21 cellular contexts compared by ENCODE assay signal in genomic region chr1:229819091-229819490, GRCh38.
DNase-seq lines count a peak whose midpoint lies in the region; ATAC-seq, FAIRE-seq and TF ChIP-seq lines count a peak whose summit lies in the region.
"Had no signal": no experiment of that assay in that cellular context is flagged by ENCODE, and none has a peak within 500 bp of the region (broad histone marks: within the 10 kb centered on the region; RNA-seq: fewer than 3 reads in every experiment).

No MANE protein-coding gene starts in this region.

- no TSS peak for BruUV-seq in PC-3 (replicated peaks; lab: Mats Ljungman, UMichigan)

- H3K4me2 ChIP-seq in PC-3 (ENCODE audit: low read length) (no peak overlapping the region), osteoblast (ENCODE audit: insufficient read depth, low read length) (no peak overlapping the region)
- H3K4me2 ChIP-seq: PC-9 had no signal

- POLR2A ChIA-PET in PC-3 (lab: Charles Lee; ENCODE audit: unreplicated experiment), result no interaction called here

- no peak for FAIRE-seq in pancreas (lab: Jason Lieb, UNC)
- FAIRE-seq: GM12892, GM18507, H54, K562 had no signal

- no peak overlapping the region for H3K9ac ChIP-seq in PC-3 (ENCODE audit: low read length)

- H3K27ac ChIP-seq in PC-3 (ENCODE audit: low read length), result no peak overlapping the region
- H3K27ac ChIP-seq in osteoblast (ENCODE audit: low read depth, low read length), result no peak overlapping the region
- no peak overlapping the region for H3K27ac ChIP-seq in body of pancreas
- H3K27ac ChIP-seq in pancreas, result no peak overlapping the region
- H3K27ac ChIP-seq: PC-9, SJSA1 had no signal

- TF ChIP-seq CTCF in PC-3 (conservative IDR thresholded peaks at IDR 0.05; ENCODE audit: low read depth, low read length) (no peak), choroid plexus epithelial cell (conservative IDR thresholded peaks at IDR 0.05; ENCODE audit: low read depth, low read length) (no peak), osteoblast (IDR thresholded peaks at IDR 0.05; ENCODE audit: extremely low read depth, low read depth, low read length) (no peak), body of pancreas (IDR thresholded peaks at IDR 0.05) (no peak), pancreas (IDR thresholded peaks at IDR 0.05) (no peak)

- intact Hi-C loops in PC-3 (cut with micrococcal nuclease) (no loop called here), body of pancreas (cut with DNase I) (no loop called here), pancreas (cut with DNase I) (no loop called here)

- H3K9me3 ChIP-seq in PC-3 (ENCODE audit: low read length), result no peaks in the 10 kb centered on the region
- H3K9me3 ChIP-seq in osteoblast (ENCODE audit: low read depth, low read length), result no peaks in the 10 kb centered on the region
- no peaks in the 10 kb centered on the region for H3K9me3 ChIP-seq in body of pancreas
- no peaks in the 10 kb centered on the region for H3K9me3 ChIP-seq in pancreas
- H3K9me3 ChIP-seq: BE2C, Caco-2, SJSA1 had no signal

- CTCF ChIA-PET in PC-3 (lab: Charles Lee), result no interaction called here

- H3K9me2 ChIP-seq in PC-3 (replicated peaks; ENCODE audit: low read length), result no peaks in the 10 kb centered on the region

- ATAC-seq in PC-3 (no peak), body of pancreas (no peak), pancreas (no peak)
- ATAC-seq: K562, T-helper 17 cell had no signal

- H3K36me3 ChIP-seq in PC-3 (ENCODE audit: low read depth, low read length), result no peaks in the 10 kb centered on the region
- H3K36me3 ChIP-seq in osteoblast (ENCODE audit: insufficient read depth, low read length), result no peaks in the 10 kb centered on the region
- H3K36me3 ChIP-seq in body of pancreas (replicated peaks in 1 of 2; ENCODE audit: insufficient read depth in 1 of 2, low read depth in 2 of 2), result no peaks in the 10 kb centered on the region
- H3K36me3 ChIP-seq in pancreas, result no peaks in the 10 kb centered on the region
- H3K36me3 ChIP-seq: BE2C, SJSA1 had no signal

- H3K4me3 ChIP-seq in PC-3 (ENCODE audit: low read length) (no peak overlapping the region), choroid plexus epithelial cell (ENCODE audit: low read depth, low read length) (no peak overlapping the region), osteoblast (ENCODE audit: insufficient read depth, low read length) (no peak overlapping the region), body of pancreas (no peak overlapping the region), pancreas (no peak overlapping the region)
- H3K4me3 ChIP-seq: K562, PC-9, SJSA1 had no signal

- TF ChIP-seq POLR2A in body of pancreas (IDR thresholded peaks at IDR 0.05), result no peak

- H3K27me3 ChIP-seq in PC-3 (ENCODE audit: low read length) (peaks cover 75% of the 10 kb centered on the region), osteoblast (ENCODE audit: insufficient read depth, low read length) (no peaks in the 10 kb centered on the region), body of pancreas (no peaks in the 10 kb centered on the region), pancreas (no peaks in the 10 kb centered on the region)
- H3K27me3 ChIP-seq: BE2C, SJSA1 had no signal

- H2AFZ ChIP-seq in PC-3 (ENCODE audit: low read length), result no peak overlapping the region
- H2AFZ ChIP-seq in osteoblast (ENCODE audit: low read length), result no peak overlapping the region
- H2AFZ ChIP-seq: PC-9 had no signal

- no peaks in the 10 kb centered on the region for H4K20me1 ChIP-seq in PC-3 (ENCODE audit: low read length)
- no peaks in the 10 kb centered on the region for H4K20me1 ChIP-seq in osteoblast (ENCODE audit: insufficient read depth, low read length)

- 72 to 81% methylated on average over 1 of the region's 1 CpG for WGBS in body of pancreas, 2 donors
- WGBS in pancreas, 2 donors, result 79 to 81% methylated on average over 1 of the region's 1 CpG

- no peaks in the 10 kb centered on the region for H3F3A ChIP-seq in PC-3 (ENCODE audit: low read length, unreplicated experiment)

- H3K4me1 ChIP-seq in PC-3 (ENCODE audit: insufficient read depth, low read length) (no peaks in the 10 kb centered on the region), osteoblast (ENCODE audit: insufficient read depth, low read length) (no peaks in the 10 kb centered on the region), body of pancreas (no peaks in the 10 kb centered on the region), pancreas (no peaks in the 10 kb centered on the region)
- H3K4me1 ChIP-seq: BE2C, Caco-2, SJSA1 had no signal

- DNase-seq in Daoy (ENCODE audit: low read depth) (peak; percentile 10), PC-3 (peak; percentile 25), choroid plexus epithelial cell (ENCODE audit: low read depth) (peak; percentile 3), kidney tubule cell (ENCODE audit: low spot score) (peak; percentile 53), osteoblast (ENCODE audit: insufficient read length, low spot score, missing footprints) (no peak), GM19240 (ENCODE audit: insufficient read length, low spot score) (no peak), body of pancreas (no peak), pancreas (no peak)
- DNase-seq: BE2C; Caco-2; CD4-positive, alpha-beta T cell; NCI-H1417 treated with DMSO at 0.1 percent for 48 hours; NCI-H2029 treated with DMSO at 0.1 percent for 48 hours; NCI-H82; PC-9; T-helper 17 cell had no signal

- no peaks in the 10 kb centered on the region for H3K79me2 ChIP-seq in PC-3 (ENCODE audit: low read length)
- H3K79me2 ChIP-seq in osteoblast (ENCODE audit: insufficient read depth, low read length), result no peaks in the 10 kb centered on the region

Comparison
In these comparisons a context has a peak if more than half of its experiments do, and no peak if none do; other contexts are left out.
1. DNase-seq: peak in Daoy (single experiment), PC-3 (single experiment), choroid plexus epithelial cell (single experiment) and kidney tubule cell (single experiment); none in osteoblast (single experiment), GM19240 (single experiment), body of pancreas (0 of 4) and pancreas (0 of 6).